ENCODE assay signal across 1 cellular context in the genomic region with DNA sequence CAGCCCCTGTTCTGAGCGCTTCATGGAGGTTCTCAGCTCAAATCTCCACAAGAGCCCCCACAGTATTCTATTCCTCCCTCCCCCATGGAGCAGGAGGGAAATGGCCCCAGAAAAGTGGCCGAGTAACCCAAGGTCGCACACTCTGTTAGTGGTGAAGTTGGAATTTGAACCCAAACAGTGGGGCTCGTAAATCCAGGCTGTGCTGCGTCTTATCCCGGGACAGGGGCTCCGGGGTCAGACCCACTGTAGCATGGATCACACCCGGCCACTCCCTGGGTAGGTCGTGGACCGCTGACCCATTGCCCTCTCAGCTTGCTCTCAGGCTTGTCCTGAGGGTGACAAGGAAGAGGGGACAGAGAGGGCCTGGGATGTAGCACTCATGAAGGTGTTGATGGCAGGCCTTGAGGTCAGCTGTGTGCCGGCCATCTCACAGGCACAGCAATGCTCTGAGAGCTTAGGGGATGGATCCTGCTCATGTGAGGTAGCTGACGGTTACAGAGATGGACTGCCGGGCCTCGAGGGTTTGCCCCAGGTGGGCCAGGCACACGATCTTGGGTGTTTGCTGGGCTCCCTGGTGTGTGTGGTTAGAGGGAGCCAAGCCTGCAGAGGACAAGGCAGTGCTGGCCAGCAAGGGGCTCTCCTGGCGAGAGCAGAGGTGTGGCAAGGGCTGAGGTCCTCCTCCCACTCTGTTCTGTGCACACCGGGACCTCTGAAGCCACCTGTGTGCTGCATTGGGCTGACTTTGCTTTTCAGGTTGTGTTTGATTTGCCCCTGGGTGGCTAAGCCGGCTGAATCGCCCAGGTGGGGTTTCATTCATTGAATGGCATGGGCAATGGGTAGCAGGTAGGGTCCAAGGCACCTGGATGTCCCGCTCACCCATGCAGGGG.
TF ChIP-seq lines count a peak whose summit lies in the region.

No MANE protein-coding gene starts in this region.

TF ChIP-seq in SK-N-SH treated with all-trans-retinoic acid at 6 μM for 48 hours, 23 proteins besides CTCF, POLR2A, EP300 and RAD21 (continued from another document):
- TF ChIP-seq TCF4 (CRISPR knock-in tag; IDR thresholded peaks at IDR 0.05; ENCODE audit: borderline replicate concordance) = no peak
- no peak for TF ChIP-seq SNAI2 (CRISPR knock-in tag; IDR thresholded peaks at IDR 0.05)
